19 cellular contexts compared by ENCODE assay signal in genomic region chr15:99386429-99386828, GRCh38.
DNase-seq lines count a peak whose midpoint lies in the region; ATAC-seq and TF ChIP-seq lines count a peak whose summit lies in the region.
"Had no signal": no experiment of that assay in that cellular context is flagged by ENCODE, and none has a peak within 500 bp of the region (broad histone marks: within the 10 kb centered on the region; RNA-seq: fewer than 3 reads in every experiment).

No MANE protein-coding gene starts in this region.

- peaks cover 19% of the 10 kb centered on the region for H3K4me1 ChIP-seq in ACC112 (ENCODE audit: control insufficient read depth, insufficient read depth, low read length, unreplicated experiment)
- peaks cover 0 to 22% (median 17%) of the 10 kb centered on the region in 9 donors for H3K4me1 ChIP-seq in heart right ventricle
- H3K4me1 ChIP-seq: breast epithelium had no signal

- H3K27ac ChIP-seq in ACC112 (ENCODE audit: low read depth, low read length), result no peak overlapping the region
- peak overlapping the region in 6 of 10 donors; percentile 0 to 77 (median 26) for H3K27ac ChIP-seq in heart right ventricle
- H3K27ac ChIP-seq in RWPE1, result no peak overlapping the region
- H3K27ac ChIP-seq: breast epithelium, VCaP had no signal

- whole genome bisulfite sequencing in heart right ventricle, 2 donors, result 55 to 65% methylated on average over 3 of the region's 3 CpGs

- H3K9me3 ChIP-seq in heart right ventricle, result peaks cover 0 to 8% (median 0%) of the 10 kb centered on the region in 11 donors

- POLR2A ChIA-PET in RWPE1 (lab: Yijun Ruan, JAX; ENCODE audit: low non-redundant PET), result no interaction called here

- ATAC-seq in heart right ventricle, result peak in 7 of 8 donors; percentile 27 to 72 (median 46)
- ATAC-seq in HG02571 (IDR thresholded peaks at IDR 0.05; ENCODE audit: unreplicated experiment), result no peak
- ATAC-seq: activated naive CD8-positive, alpha-beta T cell treated with anti-CD3 and anti-CD28 coated beads, Interleukin-2, amount 50 U/mL, for 24 hours; stimulated activated effector memory CD8-positive, alpha-beta T cell treated with anti-CD3 and anti-CD28 coated beads, Interleukin-12 subunit alpha, Interleukin-12 subunit beta, amount 100 ng/mL, for 72 hours had no signal

- TF ChIP-seq CTCF in Calu3 (IDR thresholded peaks at IDR 0.05; ENCODE audit: unreplicated experiment), result no peak
- no peak for TF ChIP-seq CTCF in heart right ventricle (IDR thresholded peaks at IDR 0.05)
- TF ChIP-seq CTCF in nephron progenitor cell (IDR thresholded peaks at IDR 0.05), result no peak
- no peak for TF ChIP-seq CTCF in RWPE1 (conservative IDR thresholded peaks at IDR 0.05; ENCODE audit: low read depth)

- DNase-seq in Calu3, result no peak
- DNase-seq in heart right ventricle, result no peak
- DNase-seq in nephron progenitor cell, result no peak
- no peak for DNase-seq in GM19238 (ENCODE audit: insufficient read length, low spot score)
- no peak for DNase-seq in activated CD8-positive, alpha-beta memory T cell treated with anti-CD3 and anti-CD28 coated beads for 24 hours
- no peak for DNase-seq in RWPE1 (ENCODE audit: low spot score)
- DNase-seq: activated naive CD8-positive, alpha-beta T cell treated with anti-CD3 and anti-CD28 coated beads, Interleukin-2, amount 50 U/mL, for 24 hours; activated T-cell treated with anti-CD3 and anti-CD28 coated beads, Interleukin-2, amount 50 U/mL, for 48 hours; foreskin melanocyte; NCI-H1092 treated with DMSO at 0.1 percent for 48 hours; NCI-H2107; NCI-H524; RPMI8226; trophoblast cell had no signal

- no peaks in the 10 kb centered on the region for H3K79me2 ChIP-seq in ACC112 (ENCODE audit: control insufficient read depth, insufficient read depth, low read length, unreplicated experiment)

- peak overlapping the region; percentile 52 for H2AFZ ChIP-seq in ACC112 (ENCODE audit: low read length, unreplicated experiment)

- CTCF ChIA-PET in Calu3 (lab: Charles Lee), result no interaction called here
- CTCF ChIA-PET in RWPE1 (lab: Yijun Ruan, JAX), result interaction anchor here (0.7 kb wide), 1 partner anchor 1229 kb away, joined by 3 read pairs; no protein-coding TSS in a partner anchor

- BruUV-seq in Calu3 (replicated peaks; lab: Mats Ljungman, UMichigan), result no TSS peak

- H3K27me3 Mint-ChIP-seq in Calu3 (ENCODE audit: unreplicated experiment), result no peaks in the 10 kb centered on the region
- H3K27me3 Mint-ChIP-seq in nephron progenitor cell (ENCODE audit: low read depth, poor library complexity), result peaks cover under 1% of the 10 kb centered on the region
- H3K27me3 Mint-ChIP-seq: activated naive CD8-positive, alpha-beta T cell treated with anti-CD3 and anti-CD28 coated beads, Interleukin-2, amount 50 U/mL, for 24 hours had no signal

- H3K27me3 ChIP-seq in ACC112 (ENCODE audit: insufficient read depth, low read length) (no peaks in the 10 kb centered on the region), heart right ventricle (no peaks in the 10 kb centered on the region)
- H3K27me3 ChIP-seq: breast epithelium had no signal

- no peaks in the 10 kb centered on the region for H3K36me3 Mint-ChIP-seq in Calu3 (ENCODE audit: insufficient read depth, unreplicated experiment)
- H3K36me3 Mint-ChIP-seq in nephron progenitor cell (ENCODE audit: low read depth), result peaks cover 46% of the 10 kb centered on the region

- H3K4me3 Mint-ChIP-seq in Calu3 (ENCODE audit: low read depth, unreplicated experiment) (no peak overlapping the region), nephron progenitor cell (no peak overlapping the region)
- H3K4me3 Mint-ChIP-seq: activated naive CD8-positive, alpha-beta T cell treated with anti-CD3 and anti-CD28 coated beads, Interleukin-2, amount 50 U/mL, for 24 hours; stimulated activated effector memory CD8-positive, alpha-beta T cell treated with anti-CD3 and anti-CD28 coated beads, Interleukin-12 subunit alpha, Interleukin-12 subunit beta, amount 100 ng/mL, for 72 hours had no signal

- H3K36me3 ChIP-seq in ACC112 (ENCODE audit: insufficient read depth, low read length) (no peaks in the 10 kb centered on the region), heart right ventricle (no peaks in the 10 kb centered on the region)
- H3K36me3 ChIP-seq: breast epithelium had no signal

- H3K4me3 ChIP-seq in ACC112 (ENCODE audit: low read depth, low read length) (no peak overlapping the region), heart right ventricle (no peak overlapping the region)
- H3K4me3 ChIP-seq: breast epithelium had no signal

- H3K9me3 Mint-ChIP-seq in Calu3 (ENCODE audit: low read depth, unreplicated experiment), result no peaks in the 10 kb centered on the region
- H3K9me3 Mint-ChIP-seq in nephron progenitor cell, result peaks cover 25% of the 10 kb centered on the region
- H3K9me3 Mint-ChIP-seq: stimulated activated effector memory CD8-positive, alpha-beta T cell treated with anti-CD3 and anti-CD28 coated beads, Interleukin-12 subunit alpha, Interleukin-12 subunit beta, amount 100 ng/mL, for 72 hours had no signal

- intact Hi-C loops in Calu3 (cut with micrococcal nuclease; ENCODE audit: unreplicated experiment), result no loop called here
- intact Hi-C loops in heart right ventricle (cut with DNase I), result no loop called here

- peaks cover 19% of the 10 kb centered on the region for H3K4me1 Mint-ChIP-seq in Calu3 (ENCODE audit: low read depth, unreplicated experiment)
- peaks cover 17% of the 10 kb centered on the region for H3K4me1 Mint-ChIP-seq in nephron progenitor cell
- H3K4me1 Mint-ChIP-seq: stimulated activated effector memory CD8-positive, alpha-beta T cell treated with anti-CD3 and anti-CD28 coated beads, Interleukin-12 subunit alpha, Interleukin-12 subunit beta, amount 100 ng/mL, for 72 hours had no signal

- H3K27ac Mint-ChIP-seq in Calu3 (ENCODE audit: unreplicated experiment) (peak overlapping the region; percentile 25), nephron progenitor cell (peak overlapping the region; percentile 46)
- H3K27ac Mint-ChIP-seq: activated naive CD8-positive, alpha-beta T cell treated with anti-CD3 and anti-CD28 coated beads, Interleukin-2, amount 50 U/mL, for 24 hours; stimulated activated effector memory CD8-positive, alpha-beta T cell treated with anti-CD3 and anti-CD28 coated beads, Interleukin-12 subunit alpha, Interleukin-12 subunit beta, amount 100 ng/mL, for 72 hours had no signal

Comparison
In these comparisons a context has a peak if more than half of its experiments do, and no peak if none do; other contexts are left out.
1. H3K27ac ChIP-seq: peak in heart right ventricle (6 of 10); none in ACC112 (single experiment) and RWPE1 (single experiment).